Comparison of ENCODE assay signal across 20 cellular contexts in the genomic region with DNA sequence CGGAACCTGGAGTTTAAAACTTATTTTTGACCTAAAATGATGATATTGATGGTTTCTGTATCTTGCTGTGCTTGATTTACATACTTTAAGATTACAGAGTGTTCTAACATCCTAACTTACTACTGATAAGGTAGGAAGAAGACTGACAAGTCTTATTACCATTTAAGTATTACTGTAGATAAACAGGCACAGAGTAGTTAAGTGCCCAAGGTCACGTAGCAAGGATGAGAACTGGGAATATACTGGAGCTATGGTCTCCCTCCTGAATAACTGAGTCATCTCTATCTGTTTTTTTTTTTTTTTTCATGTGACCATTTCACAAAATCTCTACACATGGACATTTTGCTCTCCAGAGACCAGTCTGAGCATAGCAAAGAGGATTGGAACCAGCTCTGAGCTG.
"Had no signal": no experiment of that assay in that cellular context is flagged by ENCODE, and none has a peak within 500 bp of the region (broad histone marks: within the 10 kb centered on the region; RNA-seq: fewer than 3 reads in every experiment).

No MANE protein-coding gene starts in this region.

- H3K36me3 ChIP-seq: ascending aorta, SJSA1 had no signal

- ATAC-seq: activated CD8-positive, alpha-beta T cell treated with anti-CD3 and anti-CD28 coated beads, Interleukin-2, amount 10 ng/mL, durations not matched to agents 7 days and 5 days; body of pancreas; WTC11 had no signal

- H3K27ac ChIP-seq: ascending aorta, body of pancreas, SJSA1 had no signal

- H3K27me3 ChIP-seq: ascending aorta, body of pancreas, SJSA1 had no signal

- H3K4me1 ChIP-seq: ascending aorta, body of pancreas, SJSA1 had no signal

- DNase-seq: activated CD4-positive, alpha-beta T cell treated with anti-CD3 and anti-CD28 coated beads for 48 hours; activated CD4-positive, alpha-beta T cell treated with anti-CD3 and anti-CD28 coated beads, Interleukin-2, amount 50 U/mL, for 4 hours; activated CD4-positive, CD25-positive, alpha-beta regulatory T cell treated with anti-CD3 and anti-CD28 coated beads, Interleukin-2, amount 50 U/mL, for 72 hours; activated CD8-positive, alpha-beta memory T cell treated with anti-CD3 and anti-CD28 coated beads, Interleukin-2, amount 50 U/mL, for 48 hours; activated CD8-positive, alpha-beta T cell treated with anti-CD3 and anti-CD28 coated beads, Interleukin-2, amount 10 ng/mL, durations not matched to agents 7 days and 5 days; activated naive CD4-positive, alpha-beta T cell treated with anti-CD3 and anti-CD28 coated beads, Interleukin-2, amount 50 U/mL, for 16 hours; activated naive CD8-positive, alpha-beta T cell treated with anti-CD3 and anti-CD28 coated beads, Interleukin-2, amount 10 ng/mL, durations not matched to agents 7 days and 5 days; activated T-cell treated with anti-CD3 and anti-CD28 coated beads, Interleukin-2, amount 50 U/mL, for 1 hour; amniotic stem cell; KG1; NCI-H1048; NCI-H187; NCI-H226; NCI-H526; RPMI8226; SW 1271 had no signal

- H3K9me3 ChIP-seq: ascending aorta, body of pancreas, SJSA1 had no signal

- H3K4me3 ChIP-seq: ascending aorta, body of pancreas, SJSA1 had no signal
